Comparison of ENCODE assay signal across 21 cellular contexts in the genomic region with DNA sequence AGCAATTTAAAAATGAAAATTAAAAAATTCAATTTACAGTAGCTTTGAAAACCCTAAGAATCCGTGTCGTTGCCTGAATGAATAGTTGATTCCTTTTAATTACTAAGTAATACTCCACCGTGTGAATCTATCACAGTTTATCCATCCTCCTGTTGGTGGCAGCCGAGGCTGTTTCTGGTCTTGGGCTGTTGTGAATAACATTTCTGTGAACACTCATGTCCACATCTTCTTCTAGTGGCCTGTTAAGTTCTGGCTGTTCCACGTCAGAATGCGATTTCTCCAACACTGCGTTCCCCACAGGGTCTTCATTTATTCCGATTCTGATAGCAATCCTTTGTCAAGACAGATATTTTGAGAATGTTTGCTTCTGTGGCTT.
DNase-seq lines count a peak whose midpoint lies in the region; ATAC-seq, FAIRE-seq and TF ChIP-seq lines count a peak whose summit lies in the region.
"Had no signal": no experiment of that assay in that cellular context is flagged by ENCODE, and none has a peak within 500 bp of the region (broad histone marks: within the 10 kb centered on the region; RNA-seq: fewer than 3 reads in every experiment).

No MANE protein-coding gene starts in this region.

- WGBS in esophagus, 2 donors, result 73 to 74% methylated on average over 8 of the region's 8 CpGs
- WGBS in pancreas, 2 donors, result 78 to 83% methylated on average over 8 of the region's 8 CpGs

- peaks cover 0 to 5% of the 10 kb centered on the region in 2 donors for H3K36me3 ChIP-seq in esophagus (ENCODE audit: control insufficient read depth in 2 of 2, insufficient read depth in 2 of 2, low read length in 1 of 2)
- H3K36me3 ChIP-seq in pancreas, result no peaks in the 10 kb centered on the region
- H3K36me3 ChIP-seq: thyroid gland had no signal

- no peak for TF ChIP-seq POLR2A in H54 (IDR thresholded peaks at IDR 0.05; ENCODE audit: low read depth, low read length)

- no peaks in the 10 kb centered on the region for H3K9me3 ChIP-seq in esophagus (ENCODE audit: control insufficient read depth in 2 of 2, insufficient read depth in 1 of 2, low read depth in 1 of 2, low read length in 1 of 2)
- H3K9me3 ChIP-seq in pancreas, result no peaks in the 10 kb centered on the region
- H3K9me3 ChIP-seq: SK-N-SH, thyroid gland had no signal

- H3K4me1 ChIP-seq in esophagus (ENCODE audit: control insufficient read depth in 2 of 2, insufficient read depth in 2 of 2, low read length in 1 of 2), result peaks cover 4 to 5% of the 10 kb centered on the region in 2 donors
- H3K4me1 ChIP-seq in pancreas, result peaks cover 0 to 5% (median 0%) of the 10 kb centered on the region in 3 donors

- intact Hi-C loops in pancreas (cut with DNase I), result no loop called here

- ATAC-seq in pancreas, result peak; percentile 18 to 45 (median 36)
- no peak for ATAC-seq in GM19463 (IDR thresholded peaks at IDR 0.05; ENCODE audit: unreplicated experiment)
- ATAC-seq in HG03108 (IDR thresholded peaks at IDR 0.05; ENCODE audit: unreplicated experiment), result no peak
- ATAC-seq: activated naive CD4-positive, alpha-beta T cell treated with anti-CD3 and anti-CD28 coated beads, Interleukin-2, amount 50 U/mL, for 72 hours; activated T-helper 17 cell treated with anti-CD3 and anti-CD28 coated beads, Interleukin-2, amount 50 U/mL, for 72 hours had no signal

- peak overlapping the region; percentile 17 to 66 for H3K27ac ChIP-seq in esophagus (ENCODE audit: low read depth in 2 of 2, low read length in 1 of 2)
- H3K27ac ChIP-seq in pancreas, result peak overlapping the region in 2 of 4 donors; percentile 73 to 74
- H3K27ac ChIP-seq: thyroid gland, VCaP had no signal

- no peaks in the 10 kb centered on the region for H3K27me3 ChIP-seq in esophagus (ENCODE audit: control insufficient read depth in 1 of 2, insufficient read depth in 2 of 2, low read length in 2 of 2)
- no peaks in the 10 kb centered on the region for H3K27me3 ChIP-seq in pancreas
- H3K27me3 ChIP-seq: thyroid gland had no signal

- DNase-seq in H54 (ENCODE audit: insufficient read length, low spot score), result peak; percentile 12
- DNase-seq in amniotic epithelial cell (ENCODE audit: low read depth), result peak; percentile 44
- no peak for DNase-seq in pancreas
- DNase-seq in NCI-H1930 (lab: John Stamatoyannopoulos, UW), result no peak
- DNase-seq in HTR-8/SVneo (ENCODE audit: insufficient read length, low spot score), result no peak
- DNase-seq: activated CD4-positive, alpha-beta T cell treated with anti-CD3 and anti-CD28 coated beads, Interleukin-2, amount 10 ng/mL, durations not matched to agents 7 days and 5 days; DMS53; NCI-H1417; NCI-H510A; NK-92 treated with Interleukin-12 subunit alpha and Interleukin-12 subunit beta, amount 100 ng/mL, for 24 hours; occipital lobe; SK-N-SH; stimulated activated CD4-positive, alpha-beta T cell treated with anti-CD3 and anti-CD28 coated beads, Interleukin-12 subunit alpha, Interleukin-12 subunit beta, amount 100 ng/mL, for 4 hours; T-helper 2 cell; thyroid gland had no signal

- TF ChIP-seq CTCF in pancreas (IDR thresholded peaks at IDR 0.05), result no peak

- no peak overlapping the region for H3K4me3 ChIP-seq in esophagus (ENCODE audit: low read depth in 1 of 2, low read length in 2 of 2)
- H3K4me3 ChIP-seq in pancreas, result no peak overlapping the region
- H3K4me3 ChIP-seq: thyroid gland had no signal

- FAIRE-seq in H54 (lab: Jason Lieb, UNC) (peak; percentile 23), pancreas (lab: Jason Lieb, UNC) (no peak), HTR-8/SVneo (lab: Jason Lieb, UNC) (no peak)

Comparison
In these comparisons a context has a peak if more than half of its experiments do, and no peak if none do; other contexts are left out.
1. DNase-seq: peak in H54 (single experiment) and amniotic epithelial cell (single experiment); none in pancreas (0 of 6), NCI-H1930 (0 of 2) and HTR-8/SVneo (single experiment).
2. ATAC-seq: peak in pancreas (4 of 4); none in GM19463 (single experiment) and HG03108 (single experiment).